ENCODE assay signal across 1 cellular context in the genomic region with DNA sequence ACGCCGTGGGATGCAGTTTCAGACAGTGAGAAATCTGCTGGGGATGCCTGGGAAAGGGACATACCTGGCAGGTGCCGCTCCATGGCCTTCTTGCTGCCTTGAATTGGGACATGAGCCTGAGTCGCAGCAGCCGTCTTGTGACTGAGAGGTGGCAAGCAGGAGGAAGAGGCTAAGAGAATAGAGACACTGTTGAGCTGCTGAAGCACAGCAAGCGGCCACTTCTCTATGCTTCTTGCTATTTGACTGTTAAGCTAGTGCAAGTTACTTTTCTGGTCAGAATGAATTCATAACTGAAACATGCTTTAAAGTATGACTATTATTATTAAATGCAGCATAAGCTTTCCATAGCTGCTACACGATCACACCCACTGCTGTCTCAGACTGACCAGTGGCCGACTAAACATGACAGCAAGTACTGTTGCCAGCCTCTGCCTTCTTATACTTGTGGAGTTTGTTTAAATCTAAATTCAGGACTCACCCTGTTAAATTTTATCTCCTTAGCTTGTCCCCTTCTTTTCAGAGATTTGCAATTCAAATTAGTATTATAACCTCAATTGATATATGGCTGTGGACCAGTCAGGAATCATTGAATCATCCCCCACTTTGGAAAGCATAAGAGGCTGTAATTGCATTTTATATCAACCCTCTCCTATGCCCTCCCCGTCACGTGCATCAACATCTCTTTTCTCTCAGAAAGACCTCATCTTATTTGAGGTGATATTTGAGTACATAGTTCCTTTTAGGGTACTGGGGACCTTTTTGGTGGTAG.
TF ChIP-seq lines count a peak whose summit lies in the region.

No MANE protein-coding gene starts in this region.

TF ChIP-seq in GM12878, 131 proteins besides CTCF, POLR2A, EP300 and RAD21 (continued from another document and continues in another):
- TF ChIP-seq, protein P1, sequence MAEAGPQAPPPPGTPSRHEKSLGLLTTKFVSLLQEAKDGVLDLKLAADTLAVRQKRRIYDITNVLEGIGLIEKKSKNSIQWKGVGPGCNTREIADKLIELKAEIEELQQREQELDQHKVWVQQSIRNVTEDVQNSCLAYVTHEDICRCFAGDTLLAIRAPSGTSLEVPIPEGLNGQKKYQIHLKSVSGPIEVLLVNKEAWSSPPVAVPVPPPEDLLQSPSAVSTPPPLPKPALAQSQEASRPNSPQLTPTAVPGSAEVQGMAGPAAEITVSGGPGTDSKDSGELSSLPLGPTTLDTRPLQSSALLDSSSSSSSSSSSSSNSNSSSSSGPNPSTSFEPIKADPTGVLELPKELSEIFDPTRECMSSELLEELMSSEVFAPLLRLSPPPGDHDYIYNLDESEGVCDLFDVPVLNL (IDR thresholded peaks at IDR 0.05; ENCODE audit: low read depth, low read length), result no peak
- TF ChIP-seq, protein P2, sequence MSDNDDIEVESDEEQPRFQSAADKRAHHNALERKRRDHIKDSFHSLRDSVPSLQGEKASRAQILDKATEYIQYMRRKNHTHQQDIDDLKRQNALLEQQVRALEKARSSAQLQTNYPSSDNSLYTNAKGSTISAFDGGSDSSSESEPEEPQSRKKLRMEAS (IDR thresholded peaks at IDR 0.05; ENCODE audit: low read depth, low read length), result no peak
- no peak for TF ChIP-seq CHD1 (IDR thresholded peaks at IDR 0.05; ENCODE audit: low read depth, low read length)
- no peak for TF ChIP-seq ESRRA (IDR thresholded peaks at IDR 0.05; ENCODE audit: low read length)
- no peak for TF ChIP-seq HCFC1 (IDR thresholded peaks at IDR 0.05; ENCODE audit: low read length)
- TF ChIP-seq TAF1 (IDR thresholded peaks at IDR 0.05; ENCODE audit: borderline replicate concordance, low read depth, low read length), result no peak
- no peak for TF ChIP-seq ZSCAN29 (IDR thresholded peaks at IDR 0.05)
- TF ChIP-seq, protein P3, sequence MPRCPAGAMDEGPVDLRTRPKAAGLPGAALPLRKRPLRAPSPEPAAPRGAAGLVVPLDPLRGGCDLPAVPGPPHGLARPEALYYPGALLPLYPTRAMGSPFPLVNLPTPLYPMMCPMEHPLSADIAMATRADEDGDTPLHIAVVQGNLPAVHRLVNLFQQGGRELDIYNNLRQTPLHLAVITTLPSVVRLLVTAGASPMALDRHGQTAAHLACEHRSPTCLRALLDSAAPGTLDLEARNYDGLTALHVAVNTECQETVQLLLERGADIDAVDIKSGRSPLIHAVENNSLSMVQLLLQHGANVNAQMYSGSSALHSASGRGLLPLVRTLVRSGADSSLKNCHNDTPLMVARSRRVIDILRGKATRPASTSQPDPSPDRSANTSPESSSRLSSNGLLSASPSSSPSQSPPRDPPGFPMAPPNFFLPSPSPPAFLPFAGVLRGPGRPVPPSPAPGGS (IDR thresholded peaks at IDR 0.05; ENCODE audit: borderline replicate concordance, insufficient read depth, low read depth, low read length, poor library complexity, severe bottlenecking), result peak; percentile 65
- TF ChIP-seq, protein P4, sequence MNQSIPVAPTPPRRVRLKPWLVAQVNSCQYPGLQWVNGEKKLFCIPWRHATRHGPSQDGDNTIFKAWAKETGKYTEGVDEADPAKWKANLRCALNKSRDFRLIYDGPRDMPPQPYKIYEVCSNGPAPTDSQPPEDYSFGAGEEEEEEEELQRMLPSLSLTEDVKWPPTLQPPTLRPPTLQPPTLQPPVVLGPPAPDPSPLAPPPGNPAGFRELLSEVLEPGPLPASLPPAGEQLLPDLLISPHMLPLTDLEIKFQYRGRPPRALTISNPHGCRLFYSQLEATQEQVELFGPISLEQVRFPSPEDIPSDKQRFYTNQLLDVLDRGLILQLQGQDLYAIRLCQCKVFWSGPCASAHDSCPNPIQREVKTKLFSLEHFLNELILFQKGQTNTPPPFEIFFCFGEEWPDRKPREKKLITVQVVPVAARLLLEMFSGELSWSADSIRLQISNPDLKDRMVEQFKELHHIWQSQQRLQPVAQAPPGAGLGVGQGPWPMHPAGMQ (IDR thresholded peaks at IDR 0.05; ENCODE audit: borderline replicate concordance), result no peak
- TF ChIP-seq, protein P5, sequence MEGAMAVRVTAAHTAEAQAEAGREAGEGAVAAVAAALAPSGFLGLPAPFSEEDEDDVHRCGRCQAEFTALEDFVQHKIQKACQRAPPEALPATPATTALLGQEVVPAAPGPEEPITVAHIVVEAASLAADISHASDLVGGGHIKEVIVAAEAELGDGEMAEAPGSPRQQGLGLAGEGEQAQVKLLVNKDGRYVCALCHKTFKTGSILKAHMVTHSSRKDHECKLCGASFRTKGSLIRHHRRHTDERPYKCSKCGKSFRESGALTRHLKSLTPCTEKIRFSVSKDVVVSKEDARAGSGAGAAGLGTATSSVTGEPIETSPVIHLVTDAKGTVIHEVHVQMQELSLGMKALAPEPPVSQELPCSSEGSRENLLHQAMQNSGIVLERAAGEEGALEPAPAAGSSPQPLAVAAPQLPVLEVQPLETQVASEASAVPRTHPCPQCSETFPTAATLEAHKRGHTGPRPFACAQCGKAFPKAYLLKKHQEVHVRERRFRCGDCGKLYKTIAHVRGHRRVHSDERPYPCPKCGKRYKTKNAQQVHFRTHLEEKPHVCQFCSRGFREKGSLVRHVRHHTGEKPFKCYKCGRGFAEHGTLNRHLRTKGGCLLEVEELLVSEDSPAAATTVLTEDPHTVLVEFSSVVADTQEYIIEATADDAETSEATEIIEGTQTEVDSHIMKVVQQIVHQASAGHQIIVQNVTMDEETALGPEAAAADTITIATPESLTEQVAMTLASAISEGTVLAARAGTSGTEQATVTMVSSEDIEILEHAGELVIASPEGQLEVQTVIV (IDR thresholded peaks at IDR 0.05; ENCODE audit: borderline replicate concordance, partially characterized antibody), result no peak
- peak; percentile 92 for TF ChIP-seq CBX5 (IDR thresholded peaks at IDR 0.05; ENCODE audit: low read depth)
- peak; percentile 94 for TF ChIP-seq JUNB (IDR thresholded peaks at IDR 0.05)
- peak; percentile 29; the same call in 1 of the 2 replicates for TF ChIP-seq ATF7 (IDR thresholded peaks at IDR 0.05; ENCODE audit: low read depth)
- TF ChIP-seq SUPT20H (IDR thresholded peaks at IDR 0.05; ENCODE audit: borderline replicate concordance, control insufficient read depth, low read depth, low read length), result no peak
- peak; percentile 83 for TF ChIP-seq EED (IDR thresholded peaks at IDR 0.05; ENCODE audit: low read depth)
- TF ChIP-seq NRF1 (conservative IDR thresholded peaks at IDR 0.05; ENCODE audit: low read depth, low read length), result no peak
- TF ChIP-seq FOS (IDR thresholded peaks at IDR 0.05; ENCODE audit: borderline replicate concordance, extremely low read depth, insufficient read length), result no peak
- 0 out of 2 replicates have a peak, but pooled peaks have one; percentile 38 for TF ChIP-seq GATAD2B (conservative IDR thresholded peaks at IDR 0.05; ENCODE audit: low read depth)
- no peak for TF ChIP-seq KAT2A (conservative IDR thresholded peaks at IDR 0.05; ENCODE audit: control insufficient read depth, low read depth, low read length)
- peak; percentile 85 for TF ChIP-seq NFIC (IDR thresholded peaks at IDR 0.05; ENCODE audit: low read depth, low read length)
- TF ChIP-seq ASH2L (IDR thresholded peaks at IDR 0.05; ENCODE audit: borderline replicate concordance, low read depth), result no peak
- peak; percentile 13 for TF ChIP-seq MEF2B (IDR thresholded peaks at IDR 0.05; ENCODE audit: partially characterized antibody, poor library complexity, severe bottlenecking)
- no peak for TF ChIP-seq BMI1 (IDR thresholded peaks at IDR 0.05; ENCODE audit: borderline replicate concordance)
- TF ChIP-seq, protein P6, sequence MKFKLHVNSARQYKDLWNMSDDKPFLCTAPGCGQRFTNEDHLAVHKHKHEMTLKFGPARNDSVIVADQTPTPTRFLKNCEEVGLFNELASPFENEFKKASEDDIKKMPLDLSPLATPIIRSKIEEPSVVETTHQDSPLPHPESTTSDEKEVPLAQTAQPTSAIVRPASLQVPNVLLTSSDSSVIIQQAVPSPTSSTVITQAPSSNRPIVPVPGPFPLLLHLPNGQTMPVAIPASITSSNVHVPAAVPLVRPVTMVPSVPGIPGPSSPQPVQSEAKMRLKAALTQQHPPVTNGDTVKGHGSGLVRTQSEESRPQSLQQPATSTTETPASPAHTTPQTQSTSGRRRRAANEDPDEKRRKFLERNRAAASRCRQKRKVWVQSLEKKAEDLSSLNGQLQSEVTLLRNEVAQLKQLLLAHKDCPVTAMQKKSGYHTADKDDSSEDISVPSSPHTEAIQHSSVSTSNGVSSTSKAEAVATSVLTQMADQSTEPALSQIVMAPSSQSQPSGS (IDR thresholded peaks at IDR 0.05; ENCODE audit: low read length), result peak; percentile 74
- TF ChIP-seq MYB (IDR thresholded peaks at IDR 0.05; ENCODE audit: borderline replicate concordance, low read depth, low read length), result no peak
- TF ChIP-seq, protein P7, sequence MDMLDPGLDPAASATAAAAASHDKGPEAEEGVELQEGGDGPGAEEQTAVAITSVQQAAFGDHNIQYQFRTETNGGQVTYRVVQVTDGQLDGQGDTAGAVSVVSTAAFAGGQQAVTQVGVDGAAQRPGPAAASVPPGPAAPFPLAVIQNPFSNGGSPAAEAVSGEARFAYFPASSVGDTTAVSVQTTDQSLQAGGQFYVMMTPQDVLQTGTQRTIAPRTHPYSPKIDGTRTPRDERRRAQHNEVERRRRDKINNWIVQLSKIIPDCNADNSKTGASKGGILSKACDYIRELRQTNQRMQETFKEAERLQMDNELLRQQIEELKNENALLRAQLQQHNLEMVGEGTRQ (IDR thresholded peaks at IDR 0.05; ENCODE audit: borderline replicate concordance, low read depth, low read length), result no peak
- TF ChIP-seq, protein P8, sequence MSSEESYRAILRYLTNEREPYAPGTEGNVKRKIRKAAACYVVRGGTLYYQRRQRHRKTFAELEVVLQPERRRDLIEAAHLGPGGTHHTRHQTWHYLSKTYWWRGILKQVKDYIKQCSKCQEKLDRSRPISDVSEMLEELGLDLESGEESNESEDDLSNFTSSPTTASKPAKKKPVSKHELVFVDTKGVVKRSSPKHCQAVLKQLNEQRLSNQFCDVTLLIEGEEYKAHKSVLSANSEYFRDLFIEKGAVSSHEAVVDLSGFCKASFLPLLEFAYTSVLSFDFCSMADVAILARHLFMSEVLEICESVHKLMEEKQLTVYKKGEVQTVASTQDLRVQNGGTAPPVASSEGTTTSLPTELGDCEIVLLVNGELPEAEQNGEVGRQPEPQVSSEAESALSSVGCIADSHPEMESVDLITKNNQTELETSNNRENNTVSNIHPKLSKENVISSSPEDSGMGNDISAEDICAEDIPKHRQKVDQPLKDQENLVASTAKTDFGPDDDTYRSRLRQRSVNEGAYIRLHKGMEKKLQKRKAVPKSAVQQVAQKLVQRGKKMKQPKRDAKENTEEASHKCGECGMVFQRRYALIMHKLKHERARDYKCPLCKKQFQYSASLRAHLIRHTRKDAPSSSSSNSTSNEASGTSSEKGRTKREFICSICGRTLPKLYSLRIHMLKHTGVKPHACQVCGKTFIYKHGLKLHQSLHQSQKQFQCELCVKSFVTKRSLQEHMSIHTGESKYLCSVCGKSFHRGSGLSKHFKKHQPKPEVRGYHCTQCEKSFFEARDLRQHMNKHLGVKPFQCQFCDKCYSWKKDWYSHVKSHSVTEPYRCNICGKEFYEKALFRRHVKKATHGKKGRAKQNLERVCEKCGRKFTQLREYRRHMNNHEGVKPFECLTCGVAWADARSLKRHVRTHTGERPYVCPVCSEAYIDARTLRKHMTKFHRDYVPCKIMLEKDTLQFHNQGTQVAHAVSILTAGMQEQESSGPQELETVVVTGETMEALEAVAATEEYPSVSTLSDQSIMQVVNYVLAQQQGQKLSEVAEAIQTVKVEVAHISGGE (CRISPR knock-in tag; IDR thresholded peaks at IDR 0.05), result no peak
- TF ChIP-seq, protein P9, sequence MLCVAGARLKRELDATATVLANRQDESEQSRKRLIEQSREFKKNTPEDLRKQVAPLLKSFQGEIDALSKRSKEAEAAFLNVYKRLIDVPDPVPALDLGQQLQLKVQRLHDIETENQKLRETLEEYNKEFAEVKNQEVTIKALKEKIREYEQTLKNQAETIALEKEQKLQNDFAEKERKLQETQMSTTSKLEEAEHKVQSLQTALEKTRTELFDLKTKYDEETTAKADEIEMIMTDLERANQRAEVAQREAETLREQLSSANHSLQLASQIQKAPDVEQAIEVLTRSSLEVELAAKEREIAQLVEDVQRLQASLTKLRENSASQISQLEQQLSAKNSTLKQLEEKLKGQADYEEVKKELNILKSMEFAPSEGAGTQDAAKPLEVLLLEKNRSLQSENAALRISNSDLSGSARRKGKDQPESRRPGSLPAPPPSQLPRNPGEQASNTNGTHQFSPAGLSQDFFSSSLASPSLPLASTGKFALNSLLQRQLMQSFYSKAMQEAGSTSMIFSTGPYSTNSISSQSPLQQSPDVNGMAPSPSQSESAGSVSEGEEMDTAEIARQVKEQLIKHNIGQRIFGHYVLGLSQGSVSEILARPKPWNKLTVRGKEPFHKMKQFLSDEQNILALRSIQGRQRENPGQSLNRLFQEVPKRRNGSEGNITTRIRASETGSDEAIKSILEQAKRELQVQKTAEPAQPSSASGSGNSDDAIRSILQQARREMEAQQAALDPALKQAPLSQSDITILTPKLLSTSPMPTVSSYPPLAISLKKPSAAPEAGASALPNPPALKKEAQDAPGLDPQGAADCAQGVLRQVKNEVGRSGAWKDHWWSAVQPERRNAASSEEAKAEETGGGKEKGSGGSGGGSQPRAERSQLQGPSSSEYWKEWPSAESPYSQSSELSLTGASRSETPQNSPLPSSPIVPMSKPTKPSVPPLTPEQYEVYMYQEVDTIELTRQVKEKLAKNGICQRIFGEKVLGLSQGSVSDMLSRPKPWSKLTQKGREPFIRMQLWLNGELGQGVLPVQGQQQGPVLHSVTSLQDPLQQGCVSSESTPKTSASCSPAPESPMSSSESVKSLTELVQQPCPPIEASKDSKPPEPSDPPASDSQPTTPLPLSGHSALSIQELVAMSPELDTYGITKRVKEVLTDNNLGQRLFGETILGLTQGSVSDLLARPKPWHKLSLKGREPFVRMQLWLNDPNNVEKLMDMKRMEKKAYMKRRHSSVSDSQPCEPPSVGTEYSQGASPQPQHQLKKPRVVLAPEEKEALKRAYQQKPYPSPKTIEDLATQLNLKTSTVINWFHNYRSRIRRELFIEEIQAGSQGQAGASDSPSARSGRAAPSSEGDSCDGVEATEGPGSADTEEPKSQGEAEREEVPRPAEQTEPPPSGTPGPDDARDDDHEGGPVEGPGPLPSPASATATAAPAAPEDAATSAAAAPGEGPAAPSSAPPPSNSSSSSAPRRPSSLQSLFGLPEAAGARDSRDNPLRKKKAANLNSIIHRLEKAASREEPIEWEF (IDR thresholded peaks at IDR 0.05; ENCODE audit: insufficient replicate concordance, low read depth, low read length), result no peak
- TF ChIP-seq TCF3 (IDR thresholded peaks at IDR 0.05; ENCODE audit: borderline replicate concordance, insufficient read depth, low read depth, low read length), result no peak
- no peak for TF ChIP-seq ZNF274 (IDR thresholded peaks at IDR 0.05; ENCODE audit: insufficient read depth, insufficient read length)
- no peak for TF ChIP-seq WRNIP1 (IDR thresholded peaks at IDR 0.05; ENCODE audit: borderline replicate concordance, low read depth, low read length)
- TF ChIP-seq IRF4 (IDR thresholded peaks at IDR 0.05; ENCODE audit: low read depth, low read length), result peak; percentile 86
- TF ChIP-seq IKZF2 (IDR thresholded peaks at IDR 0.05), result peak; percentile 38 to 51; a peak in 3 of 4 replicates
- TF ChIP-seq RBBP5 (conservative IDR thresholded peaks at IDR 0.05), result no peak
- TF ChIP-seq IKZF1 (conservative IDR thresholded peaks at IDR 0.05), result peak; percentile 41; the same call in 1 of the 2 replicates
- no peak for TF ChIP-seq SP1 (IDR thresholded peaks at IDR 0.05; ENCODE audit: low read depth, low read length)
- TF ChIP-seq NR2C1 (IDR thresholded peaks at IDR 0.05), result no peak
- TF ChIP-seq SREBF1 (IDR thresholded peaks at IDR 0.05; ENCODE audit: low read length), result no peak
- TF ChIP-seq MXI1 (IDR thresholded peaks at IDR 0.05; ENCODE audit: low read depth, low read length), result no peak
- peak; percentile 51; the same call in 1 of the 3 replicates for TF ChIP-seq POU2F2 (IDR thresholded peaks at IDR 0.05; ENCODE audit: borderline replicate concordance, low read depth, low read length)
- TF ChIP-seq SMAD1 (IDR thresholded peaks at IDR 0.05; ENCODE audit: low read depth, partially characterized antibody), result no peak
- TF ChIP-seq ZNF384 (IDR thresholded peaks at IDR 0.05; ENCODE audit: borderline replicate concordance, low read depth, low read length), result no peak
